ENCODE assay signal across 32 cellular contexts in the genomic region with DNA sequence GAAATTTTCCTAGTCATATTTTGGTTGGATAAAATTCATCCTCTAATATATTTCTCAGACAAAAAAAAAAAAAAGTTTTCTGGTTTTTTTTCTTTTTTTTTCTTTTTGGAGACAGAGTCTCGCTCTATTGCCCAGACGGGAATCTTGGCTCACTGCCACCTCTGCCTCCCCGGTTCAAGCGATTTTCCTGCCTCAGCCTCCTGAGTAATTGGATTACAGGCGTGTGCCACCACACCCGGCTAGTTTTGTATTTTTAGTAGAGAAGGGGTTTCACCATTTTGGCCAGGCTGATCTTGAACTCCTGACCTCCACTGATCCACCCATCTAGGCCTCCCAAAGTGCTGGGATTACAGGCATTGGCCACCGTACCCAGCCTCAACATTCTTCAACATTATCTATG.
"Had no signal": no experiment of that assay in that cellular context is flagged by ENCODE, and none has a peak within 500 bp of the region (broad histone marks: within the 10 kb centered on the region; RNA-seq: fewer than 3 reads in every experiment).

No MANE protein-coding gene starts in this region.

- H3K4me1 ChIP-seq: adrenal gland, colonic mucosa, prostate gland, upper lobe of left lung, vagina had no signal

- H3K4me3 Mint-ChIP-seq: activated naive CD4-positive, alpha-beta T cell treated with anti-CD3 and anti-CD28 coated beads for 36 hours; activated naive CD8-positive, alpha-beta T cell treated with anti-CD3 and anti-CD28 coated beads for 36 hours; activated T-helper 1 cell treated with anti-CD3 and anti-CD28 coated beads, Interleukin-12 subunit alpha, Interleukin-12 subunit beta, Interleukin-2, Interleukin-4 antibody, amounts not matched to agents 30 ng/mL and 10 ng/mL and 1 ng/mL, durations not matched to agents 14 hours and 24 hours and 36 hours; brain; naive thymus-derived CD8-positive, alpha-beta T cell; neural crest cell; stimulated activated effector memory CD8-positive, alpha-beta T cell treated with anti-CD3 and anti-CD28 coated beads, Interleukin-12 subunit alpha, Interleukin-12 subunit beta, amount 100 ng/mL, for 72 hours; stimulated activated naive CD8-positive, alpha-beta T cell treated with anti-CD3 and anti-CD28 coated beads, Interleukin-15, Interleukin-2, amounts not matched to agents 100 ng/mL and 50 ng/mL, for 24 hours had no signal

- H3K36me3 ChIP-seq: adrenal gland, cardiac muscle cell, colonic mucosa, pancreas, prostate gland, thoracic aorta, upper lobe of left lung, vagina, WERI-Rb-1 had no signal

- H3K4me3 ChIP-seq: adrenal gland, cardiac muscle cell, colonic mucosa, pancreas, prostate gland, skin epidermis, thoracic aorta, upper lobe of left lung, vagina had no signal

- H3K27me3 ChIP-seq: adrenal gland, cardiac muscle cell, colonic mucosa, pancreas, upper lobe of left lung, vagina had no signal

- H3K9me3 ChIP-seq: adrenal gland, colonic mucosa, pancreas, prostate gland, thoracic aorta, upper lobe of left lung, vagina had no signal

- H3K36me3 Mint-ChIP-seq: activated naive CD8-positive, alpha-beta T cell treated with anti-CD3 and anti-CD28 coated beads for 36 hours; brain; naive thymus-derived CD8-positive, alpha-beta T cell; stimulated activated effector memory CD8-positive, alpha-beta T cell treated with anti-CD3 and anti-CD28 coated beads, Interleukin-12 subunit alpha, Interleukin-12 subunit beta, amount 100 ng/mL, for 72 hours had no signal

- H3K27ac ChIP-seq: adrenal gland, cardiac muscle cell, colonic mucosa, pancreas, prostate gland, skin epidermis, thoracic aorta, upper lobe of left lung, vagina, WERI-Rb-1 had no signal

- H3K27me3 Mint-ChIP-seq: activated naive CD8-positive, alpha-beta T cell treated with anti-CD3 and anti-CD28 coated beads for 36 hours; brain; naive thymus-derived CD8-positive, alpha-beta T cell; stimulated activated naive CD8-positive, alpha-beta T cell treated with anti-CD3 and anti-CD28 coated beads, Interleukin-15, Interleukin-2, amounts not matched to agents 100 ng/mL and 50 ng/mL, for 24 hours had no signal

- H3K9me3 Mint-ChIP-seq: activated naive CD8-positive, alpha-beta T cell treated with anti-CD3 and anti-CD28 coated beads for 36 hours; activated T-helper 1 cell treated with anti-CD3 and anti-CD28 coated beads, Interleukin-12 subunit alpha, Interleukin-12 subunit beta, Interleukin-2, Interleukin-4 antibody, amounts not matched to agents 30 ng/mL and 10 ng/mL and 1 ng/mL, durations not matched to agents 14 hours and 24 hours and 36 hours; brain; neural crest cell had no signal

- DNase-seq: activated CD4-positive, alpha-beta T cell treated with anti-CD3 and anti-CD28 coated beads for 48 hours; activated CD4-positive, alpha-beta T cell treated with anti-CD3 and anti-CD28 coated beads, Interleukin-2, amount 50 U/mL, for 48 hours; activated CD8-positive, alpha-beta memory T cell treated with anti-CD3 and anti-CD28 coated beads for 24 hours; activated effector memory CD4-positive, alpha-beta T cell treated with anti-CD3 and anti-CD28 coated beads, Interleukin-2, amount 50 U/mL, for 16 hours; activated naive CD4-positive, alpha-beta T cell treated with anti-CD3 and anti-CD28 coated beads for 36 hours; activated naive CD8-positive, alpha-beta T cell treated with anti-CD3 and anti-CD28 coated beads for 36 hours; adrenal gland; cerebellar nuclear complex; colonic mucosa; effector CD8-positive, alpha-beta T cell; hippocampal formation; left colon; naive thymus-derived CD8-positive, alpha-beta T cell; nucleus accumbens; pancreas; retina; stimulated activated CD4-positive, alpha-beta T cell treated with anti-CD3 and anti-CD28 coated beads, Interleukin-4, amount 100 ng/mL, for 24 hours; T-helper 9 cell; upper lobe of left lung; WERI-Rb-1 had no signal

- ATAC-seq: activated CD4-positive, CD25-positive, alpha-beta regulatory T cell treated with anti-CD3 and anti-CD28 coated beads, Interleukin-2, amount 50 U/mL, for 24 hours; left colon; naive thymus-derived CD8-positive, alpha-beta T cell; pancreas; sciatic nerve; stimulated activated effector memory CD8-positive, alpha-beta T cell treated with anti-CD3 and anti-CD28 coated beads, Interleukin-12 subunit alpha, Interleukin-12 subunit beta, amount 100 ng/mL, for 72 hours had no signal

- H3K4me1 Mint-ChIP-seq: activated naive CD8-positive, alpha-beta T cell treated with anti-CD3 and anti-CD28 coated beads for 36 hours; naive thymus-derived CD8-positive, alpha-beta T cell; stimulated activated effector memory CD8-positive, alpha-beta T cell treated with anti-CD3 and anti-CD28 coated beads, Interleukin-12 subunit alpha, Interleukin-12 subunit beta, amount 100 ng/mL, for 72 hours had no signal
